ENCODE assay signal across 26 cellular contexts in genomic region chr5:61394793-61395192, GRCh38.
"Had no signal": no experiment of that assay in that cellular context is flagged by ENCODE, and none has a peak within 500 bp of the region (broad histone marks: within the 10 kb centered on the region; RNA-seq: fewer than 3 reads in every experiment).

No MANE protein-coding gene starts in this region.

- H2AFZ ChIP-seq: neural progenitor cell, parathyroid adenoma had no signal

- H3K9ac ChIP-seq: neural progenitor cell, parathyroid adenoma had no signal

- H3K27ac ChIP-seq: coronary artery, esophagus squamous epithelium, gastrocnemius medialis, lower lobe of right lung, neural progenitor cell, parathyroid adenoma, right atrium auricular region, thyroid gland had no signal

- H3K27ac Mint-ChIP-seq: natural killer cell treated with Interleukin-12 subunit alpha and Interleukin-12 subunit beta and Interleukin-15 and Interleukin-18, amount 100 ng/mL, for 72 hours; neural progenitor cell; stimulated activated naive CD8-positive, alpha-beta T cell treated with anti-CD3 and anti-CD28 coated beads, Interleukin-15, amount 100 ng/mL, for 72 hours had no signal

- H3K9me3 ChIP-seq: esophagus squamous epithelium, gastrocnemius medialis, lower lobe of right lung, right atrium auricular region, thyroid gland had no signal

- H3K4me2 ChIP-seq: neural progenitor cell, smooth muscle cell had no signal

- H3K4me3 Mint-ChIP-seq: natural killer cell treated with Interleukin-12 subunit alpha and Interleukin-12 subunit beta and Interleukin-15 and Interleukin-18, amount 100 ng/mL, for 72 hours; neural progenitor cell; stimulated activated naive CD8-positive, alpha-beta T cell treated with anti-CD3 and anti-CD28 coated beads, Interleukin-15, amount 100 ng/mL, for 72 hours had no signal

- H3K27me3 Mint-ChIP-seq: naive B cell; natural killer cell treated with Interleukin-12 subunit alpha and Interleukin-12 subunit beta and Interleukin-15 and Interleukin-18, amount 100 ng/mL, for 72 hours; progenitor cell of endocrine pancreas; stimulated activated naive CD8-positive, alpha-beta T cell treated with anti-CD3 and anti-CD28 coated beads, Interleukin-15, amount 100 ng/mL, for 72 hours had no signal

- H3K36me3 ChIP-seq: gastrocnemius medialis, lower lobe of right lung, neural progenitor cell, right atrium auricular region, thyroid gland had no signal

- H3K4me1 ChIP-seq: lower lobe of right lung, parathyroid adenoma, right atrium auricular region had no signal

- DNase-seq: dermis blood vessel endothelial cell; effector memory CD4-positive, alpha-beta T cell; erythroblast; esophagus squamous epithelium; gastrocnemius medialis; head of caudate nucleus; left ventricle myocardium superior; lower lobe of right lung; naive B cell; stimulated activated CD4-positive, alpha-beta T cell treated with anti-CD3 and anti-CD28 coated beads, Interleukin-12 subunit alpha, Interleukin-12 subunit beta, amount 100 ng/mL, for 4 hours; stimulated activated CD4-positive, alpha-beta T cell treated with anti-CD3 and anti-CD28 coated beads, Interleukin-1b, Interleukin-23, amount 100 ng/mL, for 48 hours; stimulated activated CD4-positive, alpha-beta T cell treated with anti-CD3 and anti-CD28 coated beads, Interleukin-4, amount 100 ng/mL, for 1 hour; stimulated activated CD8-positive, alpha-beta memory T cell treated with anti-CD3 and anti-CD28 coated beads, Interleukin-4, amount 100 ng/mL, for 48 hours; stimulated activated naive CD8-positive, alpha-beta T cell treated with anti-CD3 and anti-CD28 coated beads, Interleukin-15, amount 100 ng/mL, for 72 hours; thyroid gland; trophoblast cell had no signal

- H3K9me3 Mint-ChIP-seq: naive B cell; natural killer cell treated with Interleukin-12 subunit alpha and Interleukin-12 subunit beta and Interleukin-15 and Interleukin-18, amount 100 ng/mL, for 72 hours had no signal

- ATAC-seq: gastrocnemius medialis; natural killer cell treated with Interleukin-12 subunit alpha and Interleukin-12 subunit beta and Interleukin-15 and Interleukin-18, amount 100 ng/mL, for 72 hours; sciatic nerve; stimulated activated naive CD8-positive, alpha-beta T cell treated with anti-CD3 and anti-CD28 coated beads, Interleukin-15, amount 100 ng/mL, for 72 hours had no signal

- H3K27me3 ChIP-seq: esophagus squamous epithelium, gastrocnemius medialis, neural progenitor cell, right atrium auricular region, thyroid gland had no signal

- FAIRE-seq: endometrium, keratinocyte had no signal

- H3K36me3 Mint-ChIP-seq: natural killer cell treated with Interleukin-12 subunit alpha and Interleukin-12 subunit beta and Interleukin-15 and Interleukin-18, amount 100 ng/mL, for 72 hours had no signal

- H3K4me3 ChIP-seq: coronary artery, esophagus squamous epithelium, gastrocnemius medialis, lower lobe of right lung, neural progenitor cell, right atrium auricular region, smooth muscle cell, thyroid gland had no signal
